In the genomic region with DNA sequence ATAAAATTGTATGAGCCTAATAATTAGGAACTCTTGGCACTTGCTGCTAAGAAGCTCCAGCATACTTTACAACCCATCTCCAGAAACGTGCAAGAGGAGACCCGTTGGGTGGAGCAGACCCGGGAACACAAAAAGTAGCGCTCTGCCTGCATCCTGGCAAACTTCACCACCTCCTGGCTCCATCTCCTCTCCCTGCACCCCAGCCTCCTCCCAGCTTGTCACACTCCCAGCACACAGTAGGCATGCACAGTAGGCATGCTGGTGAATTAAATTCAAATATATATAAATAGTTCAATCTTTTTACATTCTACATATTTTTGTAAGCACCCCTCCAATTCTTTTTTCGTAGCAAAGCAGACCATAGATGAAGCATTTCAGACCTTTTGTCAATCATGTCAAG, we compare ENCODE assay signal across 8 cellular contexts. TPM values are rescaled to one million over a fixed set of nuclear protein-coding genes. Genes with fewer than 3 reads are reported as not detected.
DNase-seq lines count a peak whose midpoint lies in the region; FAIRE-seq and TF ChIP-seq lines count a peak whose summit lies in the region.

No MANE protein-coding gene starts in this region.

- TF ChIP-seq POLR2A in H1 (IDR thresholded peaks at IDR 0.05; ENCODE audit: control extremely low read depth in 1 of 2, low read depth in 2 of 2, low read length in 2 of 2), result no peak

- peaks cover 5% of the 10 kb centered on the region; the same call in 1 of the 2 replicates for H3K23me2 ChIP-seq in H1 (ENCODE audit: low read depth, low read length)

- no peak for TF ChIP-seq CTCF in CD14-positive monocyte (IDR thresholded peaks at IDR 0.05)
- TF ChIP-seq CTCF in H1 (IDR thresholded peaks at IDR 0.05; ENCODE audit: control extremely low read depth in 1 of 3, insufficient read depth in 1 of 3, low read depth in 1 of 3, low read length in 3 of 3), result no peak

- H3K14ac ChIP-seq in H1 (ENCODE audit: insufficient read length) (no peak overlapping the region), neuronal stem cell (ENCODE audit: low read length) (no peak overlapping the region)

- H3K79me1 ChIP-seq in H1 (ENCODE audit: low read depth, low read length), result peaks cover 7% of the 10 kb centered on the region
- no peaks in the 10 kb centered on the region for H3K79me1 ChIP-seq in neuronal stem cell (ENCODE audit: low read depth, low read length)

- no peak for DNase-seq in CD14-positive monocyte (ENCODE audit: low spot score)
- no peak for DNase-seq in MG63
- no peak for DNase-seq in H1 (ENCODE audit: low read depth in 1 of 2, low spot score in 2 of 2)
- DNase-seq in neuronal stem cell (ENCODE audit: low spot score), result no peak
- DNase-seq in head of caudate nucleus, result no peak
- DNase-seq in NCI-H2081 (lab: John Stamatoyannopoulos, UW), result no peak
- no peak for DNase-seq in stimulated activated naive CD4-positive, alpha-beta T cell (lab: John Stamatoyannopoulos, UW)
- no peak for DNase-seq in activated naive CD4-positive, alpha-beta T cell treated with anti-CD3 and anti-CD28 coated beads, Interleukin-2, amount 50 U/mL, for 16 hours

- FAIRE-seq in H1 (lab: Jason Lieb, UNC), result no peak

- H2BK12ac ChIP-seq in H1 (ENCODE audit: low read depth, low read length) (no peak overlapping the region), neuronal stem cell (ENCODE audit: low read length) (no peak overlapping the region)

- CTCF ChIA-PET in H1 (lab: Charles Lee; ENCODE audit: partially characterized antibody), result interaction anchor here (0.7 to 1.9 kb wide), 5 partner anchors 12 to 1669 kb away, joined by 3 to 9 read pairs (median 6); no protein-coding TSS in a partner anchor

- no peak overlapping the region for H4K5ac ChIP-seq in H1 (ENCODE audit: insufficient read length, low read depth, low read length)

- no peaks in the 10 kb centered on the region for H3K9me3 Mint-ChIP-seq in CD14-positive monocyte

- H3K18ac ChIP-seq in H1 (ENCODE audit: extremely low read depth, low read length) (peak overlapping the region; percentile 53), neuronal stem cell (ENCODE audit: low read length) (no peak overlapping the region)

- peak overlapping the region; percentile 68 for H3K4me3 ChIP-seq in MG63
- H3K4me3 ChIP-seq in H1 (ENCODE audit: extremely low read depth in 1 of 4, insufficient read depth in 2 of 4, low read depth in 3 of 4, low read length in 4 of 4), result peak overlapping the region; percentile 81 to 91 (median 87)
- H3K4me3 ChIP-seq in neuronal stem cell (ENCODE audit: low read length in 2 of 2), result peak overlapping the region in 1 of 2 donors; percentile 89

- H3K27me3 Mint-ChIP-seq in CD14-positive monocyte (ENCODE audit: low read depth in 3 of 3), result peaks cover 7 to 13% (median 12%) of the 10 kb centered on the region in 3 donors

- no peaks in the 10 kb centered on the region for H3K36me3 Mint-ChIP-seq in CD14-positive monocyte

- H3K4me2 ChIP-seq in H1 (ENCODE audit: insufficient read depth in 1 of 2, low read depth in 2 of 2, low read length in 2 of 2) (peak overlapping the region; percentile 78 to 92), neuronal stem cell (ENCODE audit: insufficient read depth, low read length, poor library complexity, severe bottlenecking) (peak overlapping the region; percentile 87)

- H4K20me1 ChIP-seq in H1 (replicated peaks in 1 of 2; ENCODE audit: control insufficient read depth in 1 of 2, insufficient read depth in 2 of 2, low read length in 2 of 2), result no peaks in the 10 kb centered on the region

- H3K4me1 ChIP-seq in H1 (replicated peaks in 1 of 4; ENCODE audit: control insufficient read depth in 3 of 4, insufficient read depth in 4 of 4, low read length in 3 of 4) (peaks cover 0 to 9% (median 5%) of the 10 kb centered on the region in 4 experiments; a peak in 4 of 7 replicates), neuronal stem cell (ENCODE audit: control insufficient read depth in 2 of 2, insufficient read depth in 1 of 2, low read depth in 1 of 2, low read length in 2 of 2) (peaks cover 3 to 5% of the 10 kb centered on the region in 2 donors)

- peak overlapping the region in 1 of 7 donors; percentile 26 for H3K27ac Mint-ChIP-seq in CD14-positive monocyte

- TF ChIP-seq EP300 in H1 (IDR thresholded peaks at IDR 0.05; ENCODE audit: borderline replicate concordance in 1 of 2, low read depth in 2 of 2, low read length in 2 of 2), result no peak

- H3K9me3 ChIP-seq in MG63 (no peaks in the 10 kb centered on the region), H1 (ENCODE audit: insufficient read depth in 2 of 2, low read depth in 1 of 2, low read length in 1 of 2) (no peaks in the 10 kb centered on the region), neuronal stem cell (replicated peaks in 1 of 2; ENCODE audit: control insufficient read depth in 2 of 2, insufficient read depth in 1 of 2, low read depth in 1 of 2, low read length in 2 of 2) (no peaks in the 10 kb centered on the region)

- H2AFZ ChIP-seq in H1 (ENCODE audit: low read length) (no peak overlapping the region), neuronal stem cell (ENCODE audit: low read length) (peak overlapping the region; percentile 99)

- H4K8ac ChIP-seq in H1 (ENCODE audit: extremely low read depth, insufficient read depth, low read length), result no peak overlapping the region
- H4K8ac ChIP-seq in neuronal stem cell (ENCODE audit: low read depth, low read length), result no peak overlapping the region

- H3K9ac ChIP-seq in H1 (replicated peaks in 1 of 4; ENCODE audit: extremely low read depth in 1 of 4, low read depth in 3 of 4, low read length in 3 of 4) (peak overlapping the region in 1 of 4 experiments; percentile 68; a peak in 3 of 7 replicates), neuronal stem cell (ENCODE audit: low read depth, low read length, poor library complexity) (no peak overlapping the region)

- H3K27ac ChIP-seq in H1 (ENCODE audit: low read depth, low read length) (no peak overlapping the region), neuronal stem cell (replicated peaks; ENCODE audit: low read length) (no peak overlapping the region)

- H3K27me3 ChIP-seq in MG63, result no peaks in the 10 kb centered on the region
- H3K27me3 ChIP-seq in H1 (replicated peaks in 1 of 4; ENCODE audit: control insufficient read depth in 3 of 4, extremely low read depth in 1 of 4, insufficient read depth in 3 of 4, low read length in 3 of 4), result no peaks in the 10 kb centered on the region
- no peaks in the 10 kb centered on the region for H3K27me3 ChIP-seq in neuronal stem cell (ENCODE audit: control insufficient read depth in 3 of 3, insufficient read depth in 3 of 3, low read depth in 1 of 3, low read length in 3 of 3)

- peaks cover 12% of the 10 kb centered on the region for H3K4me1 Mint-ChIP-seq in CD14-positive monocyte

- H2AK5ac ChIP-seq in H1 (ENCODE audit: low read depth, low read length) (no peak overlapping the region), neuronal stem cell (ENCODE audit: low read depth, low read length) (no peak overlapping the region)

- 15% methylated on average over 5 of the region's 5 CpGs; no CpG with 5 or more reads in 1 of the 2 experiments for WGBS in H1 (ENCODE audit: extremely low coverage in 1 of 2, insufficient coverage in 1 of 2, insufficient read length in 1 of 2, insufficient replicate concordance in 2 of 2, low coverage in 1 of 2, low lambda C conversion rate in 2 of 2, missing lambda C conversion rate in 1 of 2), 2 experiments
- no CpG with 5 or more reads among the region's 5 CpGs for WGBS in neuronal stem cell (ENCODE audit: extremely low coverage in 2 of 2, insufficient read length in 2 of 2, insufficient replicate concordance in 1 of 2), 2 donors

- H4K91ac ChIP-seq in H1 (replicated peaks; ENCODE audit: insufficient read length, low read length), result no peak overlapping the region
- H4K91ac ChIP-seq in neuronal stem cell (ENCODE audit: low read depth, low read length, poor library complexity), result no peak overlapping the region

- no peak for TF ChIP-seq RAD21 in H1 (IDR thresholded peaks at IDR 0.05 in 1 of 2, conservative IDR thresholded peaks at IDR 0.05 in 1 of 2; ENCODE audit: low read depth in 2 of 2, low read length in 2 of 2)

- H3K4ac ChIP-seq in H1 (replicated peaks; ENCODE audit: insufficient read length, low read depth, low read length), result no peak overlapping the region
- no peak overlapping the region for H3K4ac ChIP-seq in neuronal stem cell (ENCODE audit: low read length)

- H2BK15ac ChIP-seq in H1 (ENCODE audit: low read length) (no peak overlapping the region), neuronal stem cell (ENCODE audit: low read length) (no peak overlapping the region)

- peak overlapping the region; percentile 84 for H3K56ac ChIP-seq in H1 (replicated peaks; ENCODE audit: insufficient read length, low read depth, low read length)

- H2BK120ac ChIP-seq in H1 (replicated peaks; ENCODE audit: low read depth, low read length) (no peak overlapping the region), neuronal stem cell (ENCODE audit: low read depth, low read length) (no peak overlapping the region)

- H3K23ac ChIP-seq in H1 (ENCODE audit: insufficient read length), result no peak overlapping the region
- no peak overlapping the region for H3K23ac ChIP-seq in neuronal stem cell (ENCODE audit: low read depth, low read length, poor library complexity)

- no peaks in the 10 kb centered on the region for H3K36me3 ChIP-seq in MG63
- peaks cover 3 to 8% (median 4%) of the 10 kb centered on the region in 4 experiments; a peak in 5 of 8 replicates for H3K36me3 ChIP-seq in H1 (ENCODE audit: control insufficient read depth in 2 of 4, insufficient read depth in 4 of 4, low read length in 3 of 4)
- peaks cover 0 to 6% of the 10 kb centered on the region in 2 donors for H3K36me3 ChIP-seq in neuronal stem cell (replicated peaks in 1 of 2; ENCODE audit: control insufficient read depth in 2 of 2, insufficient read depth in 2 of 2, low read length in 2 of 2)

- no peak overlapping the region for H2BK20ac ChIP-seq in H1 (ENCODE audit: low read length)

- POLR2A ChIA-PET in H1 (lab: Charles Lee; ENCODE audit: partially characterized antibody), result interaction anchor here (0.6 to 7.3 kb wide), 7 partner anchors 11 to 269 kb away, joined by 3 to 103 read pairs (median 33); a partner anchor contains a TSS

- peak overlapping the region; percentile 86 to 94 for H3K4me3 Mint-ChIP-seq in CD14-positive monocyte

- peak overlapping the region; percentile 97; the same call in 1 of the 2 replicates for H2BK5ac ChIP-seq in H1 (ENCODE audit: low read depth, low read length)
- no peak overlapping the region for H2BK5ac ChIP-seq in neuronal stem cell (ENCODE audit: low read length)

- peaks cover 8 to 46% of the 10 kb centered on the region in 2 experiments for H3K79me2 ChIP-seq in H1 (ENCODE audit: control insufficient read depth in 1 of 2, insufficient read depth in 2 of 2, low read length in 2 of 2)

- intact Hi-C loops in CD14-positive monocyte (cut with micrococcal nuclease), result no loop called here
- intact Hi-C loops in head of caudate nucleus (cut with DNase I), result no loop called here

RNA-seq across cellular contexts. Expression of a gene that starts 1.2 kb away (rescaled TPM):
- polyA plus RNA-seq in CD14-positive monocyte (1 to 10 TPM; 1.5 TPM), H1 (2011; rRNA removed) (34.4 and 42.7 TPM in 2 replicates)
- total RNA-seq in MG63 (2014; rRNA removed; shearing (Covaris generic); ENCODE audit: low replicate concordance), result 23.9 and 29.4 TPM in 2 replicates
- 93.6 and 96.8 TPM in 2 replicates for total RNA-seq in H1 (2021; fragmentation: NEBNext Ultra II Directional; extraction: Animal tissue kit (Norgen Biotek cat#: 25700))
- polyA plus RNA-seq in H1 (2011; cell fraction: cytosol; rRNA removed), result 36.8 TPM
- 68.9 TPM for polyA plus RNA-seq in H1 (2011; cell fraction: nucleus; rRNA removed)
- 40.2 to 62.7 TPM (median 47.4 TPM) in 4 replicates for polyA plus RNA-seq in H1 (2012, experiment 1 of 2)
- polyA plus RNA-seq in H1 (2012, experiment 2 of 2), result 20.4 TPM
- 77.5 TPM for polyA plus RNA-seq in H1 (2013, experiment 1 of 2)
- polyA plus RNA-seq in H1 (2013, experiment 2 of 2), result 73.7 TPM
- polyA minus RNA-seq in H1 (2011; rRNA and poly(A)+ RNA removed), result 158 and 162 TPM in 2 replicates
- 44.9 TPM for polyA minus RNA-seq in H1 (2011; cell fraction: cytosol; rRNA and poly(A)+ RNA removed)
- 110 TPM for polyA minus RNA-seq in H1 (2011; cell fraction: nucleus; rRNA and poly(A)+ RNA removed)
- 11.4 TPM for polyA plus RNA-seq in neuronal stem cell (2013, experiment 1 of 2)
- 14.1 TPM for polyA plus RNA-seq in neuronal stem cell (2013, experiment 2 of 2)

RNA-seq across cellular contexts. Expression of a gene that starts 33.3 kb away (rescaled TPM):
- polyA plus RNA-seq in CD14-positive monocyte, result 10 to 100 TPM; 47.6 to 57.9 TPM
- total RNA-seq in MG63 (2014; rRNA removed; shearing (Covaris generic); ENCODE audit: low replicate concordance), result 213 and 258 TPM in 2 replicates
- 444 and 458 TPM in 2 replicates for total RNA-seq in H1 (2021; fragmentation: NEBNext Ultra II Directional; extraction: Animal tissue kit (Norgen Biotek cat#: 25700))
- polyA plus RNA-seq in H1 (2011; rRNA removed), result 580 and 622 TPM in 2 replicates
- 440 TPM for polyA plus RNA-seq in H1 (2011; cell fraction: cytosol; rRNA removed)
- 281 TPM for polyA plus RNA-seq in H1 (2011; cell fraction: nucleus; rRNA removed)
- polyA plus RNA-seq in H1 (2012, experiment 1 of 2), result 462 to 475 TPM (median 467 TPM) in 4 replicates
- 310 TPM for polyA plus RNA-seq in H1 (2012, experiment 2 of 2)
- polyA plus RNA-seq in H1 (2013, experiment 1 of 2), result 461 TPM
- polyA plus RNA-seq in H1 (2013, experiment 2 of 2), result 478 TPM
- 175 and 197 TPM in 2 replicates for polyA minus RNA-seq in H1 (2011; rRNA and poly(A)+ RNA removed)
- polyA minus RNA-seq in H1 (2011; cell fraction: cytosol; rRNA and poly(A)+ RNA removed), result 175 TPM
- 99.6 TPM for polyA minus RNA-seq in H1 (2011; cell fraction: nucleus; rRNA and poly(A)+ RNA removed)
- 382 TPM for polyA plus RNA-seq in neuronal stem cell (2013, experiment 1 of 2)
- 379 TPM for polyA plus RNA-seq in neuronal stem cell (2013, experiment 2 of 2)

RNA-seq across cellular contexts. Expression of a gene that starts 41.6 kb away (rescaled TPM):
- polyA plus RNA-seq in CD14-positive monocyte (10 to 100 TPM; 25.4 to 36.3 TPM), H1 (2011; rRNA removed) (47.1 and 47.5 TPM in 2 replicates)
- total RNA-seq in MG63 (2014; rRNA removed; shearing (Covaris generic); ENCODE audit: low replicate concordance), result 131 and 158 TPM in 2 replicates
- 58.2 and 70.0 TPM in 2 replicates for total RNA-seq in H1 (2021; fragmentation: NEBNext Ultra II Directional; extraction: Animal tissue kit (Norgen Biotek cat#: 25700))
- polyA plus RNA-seq in H1 (2011; cell fraction: cytosol; rRNA removed), result 40.3 TPM
- polyA plus RNA-seq in H1 (2011; cell fraction: nucleus; rRNA removed), result 50.0 TPM
- 33.0 to 42.1 TPM (median 37.4 TPM) in 4 replicates for polyA plus RNA-seq in H1 (2012, experiment 1 of 2)
- 23.0 TPM for polyA plus RNA-seq in H1 (2012, experiment 2 of 2)
- 34.9 TPM for polyA plus RNA-seq in H1 (2013, experiment 1 of 2)
- polyA plus RNA-seq in H1 (2013, experiment 2 of 2), result 37.8 TPM
- 136 and 154 TPM in 2 replicates for polyA minus RNA-seq in H1 (2011; rRNA and poly(A)+ RNA removed)
- 60.5 TPM for polyA minus RNA-seq in H1 (2011; cell fraction: cytosol; rRNA and poly(A)+ RNA removed)
- polyA minus RNA-seq in H1 (2011; cell fraction: nucleus; rRNA and poly(A)+ RNA removed), result 62.3 TPM
- polyA plus RNA-seq in neuronal stem cell (2013, experiment 1 of 2), result 33.1 TPM
- 32.2 TPM for polyA plus RNA-seq in neuronal stem cell (2013, experiment 2 of 2)
